ENCODE assay signal across 10 cellular contexts in the genomic region with DNA sequence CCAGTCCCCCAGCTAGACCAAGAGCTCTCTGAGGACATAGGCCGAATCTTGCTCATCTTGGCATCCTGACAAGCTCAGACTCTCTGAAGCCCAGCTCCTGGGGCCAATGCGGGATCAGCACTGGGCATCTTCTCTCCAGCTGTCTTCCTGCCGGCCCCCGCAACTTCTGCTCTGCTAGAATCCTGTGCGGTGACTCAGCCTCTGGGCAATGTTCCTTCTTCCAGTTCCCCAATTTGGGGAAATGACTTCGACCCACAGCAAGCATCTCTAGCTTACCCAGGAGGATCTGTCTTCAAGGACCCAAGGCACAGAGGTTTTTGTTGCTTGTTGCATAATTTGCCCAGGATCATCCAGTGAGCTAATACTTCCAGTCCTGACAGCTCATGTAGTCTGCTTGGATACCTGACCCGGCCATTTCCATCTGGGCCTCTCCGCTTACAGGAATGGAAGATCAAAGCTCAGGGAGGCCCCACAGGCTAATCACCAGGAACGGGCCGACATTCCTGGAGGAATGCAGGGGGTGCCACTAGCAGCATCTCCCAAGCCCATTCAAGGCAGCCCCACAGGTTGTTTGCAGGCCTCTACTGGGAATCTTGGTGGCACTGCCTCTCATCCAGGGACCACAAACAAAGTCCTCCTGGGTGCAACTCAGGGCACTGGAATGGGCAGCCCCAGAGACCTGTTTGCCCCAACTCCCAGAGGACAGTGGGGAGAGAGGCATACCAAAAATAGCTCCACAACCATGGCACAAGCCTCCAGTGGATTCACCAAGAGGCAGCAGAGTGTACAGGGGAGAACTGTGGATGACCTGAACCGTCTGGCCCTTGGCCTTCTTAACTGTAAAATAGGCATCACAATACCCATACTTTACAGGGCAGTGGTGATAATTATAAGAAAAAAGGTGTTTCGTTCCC.
DNase-seq lines count a peak whose midpoint lies in the region; TF ChIP-seq lines count a peak whose summit lies in the region.
"Had no signal": no experiment of that assay in that cellular context is flagged by ENCODE, and none has a peak within 500 bp of the region (broad histone marks: within the 10 kb centered on the region; RNA-seq: fewer than 3 reads in every experiment).

No MANE protein-coding gene starts in this region.

- H3K9me2 ChIP-seq in MM.1S (replicated peaks; ENCODE audit: insufficient read depth, low read length): no peaks in the 10 kb centered on the region

- no peak for TF ChIP-seq POLR2A in ovary (IDR thresholded peaks at IDR 0.05)

- no peak overlapping the region for H3K4me2 ChIP-seq in MM.1S (ENCODE audit: low read depth, low read length)

- intact Hi-C loops in CD14-positive monocyte (cut with micrococcal nuclease) (no loop called here), ovary (cut with DNase I) (no loop called here)

- no peaks in the 10 kb centered on the region for H3K9me3 Mint-ChIP-seq in CD14-positive monocyte
- H3K9me3 Mint-ChIP-seq: activated T-helper 2 cell treated with anti-CD3 and anti-CD28 coated beads, Interferon-gamma antibody, Interleukin-2, Interleukin-4, amounts not matched to agents 10 μg/mL and 5 μg/mL and 100 μg/mL, durations not matched to agents 14 hours and 24 hours and 36 hours; IgD-negative memory B cell had no signal

- H3K36me3 ChIP-seq in SJSA1: peaks cover 54% of the 10 kb centered on the region
- no peaks in the 10 kb centered on the region for H3K36me3 ChIP-seq in ovary
- H3K36me3 ChIP-seq in MM.1S (replicated peaks; ENCODE audit: insufficient read depth, low read length): no peaks in the 10 kb centered on the region
- H3K36me3 ChIP-seq in effector memory CD4-positive, alpha-beta T cell (ENCODE audit: control insufficient read depth, insufficient read depth, low read length): no peaks in the 10 kb centered on the region

- DNase-seq in CD14-positive monocyte (ENCODE audit: low spot score) (peak; percentile 88), SJSA1 (ENCODE audit: low read depth in 1 of 2, low spot score in 2 of 2) (peak; percentile 27 to 68), fibroblast of mammary gland (ENCODE audit: low read depth) (peak; percentile 99), ovary (peak; percentile 74 to 85 (median 81)), kidney glomerular epithelial cell (lab: John Stamatoyannopoulos, UW) (no peak), NCI-H2196 (lab: John Stamatoyannopoulos, UW; ENCODE audit: unreplicated experiment) (no peak), MM.1S (no peak)
- DNase-seq in effector memory CD4-positive, alpha-beta T cell: no peak

- peaks cover 22% of the 10 kb centered on the region for H3K4me1 Mint-ChIP-seq in CD14-positive monocyte

- H2AFZ ChIP-seq in MM.1S (ENCODE audit: low read length): no peak overlapping the region

- H3K4me3 ChIP-seq in SJSA1 (no peak overlapping the region), fibroblast of mammary gland (ENCODE audit: control insufficient read depth, low read depth, low read length) (no peak overlapping the region), ovary (no peak overlapping the region), MM.1S (ENCODE audit: low read length) (no peak overlapping the region)
- H3K4me3 ChIP-seq in effector memory CD4-positive, alpha-beta T cell (ENCODE audit: insufficient read depth, low read depth, low read length, poor library complexity, severe bottlenecking): no peak overlapping the region

- peaks cover 13% of the 10 kb centered on the region for H3K79me2 ChIP-seq in MM.1S (ENCODE audit: low read length)

- H3F3A ChIP-seq in MM.1S (ENCODE audit: insufficient read depth, low read length): no peaks in the 10 kb centered on the region

- H3K9me3 ChIP-seq in SJSA1 (replicated peaks): no peaks in the 10 kb centered on the region
- no peaks in the 10 kb centered on the region for H3K9me3 ChIP-seq in ovary
- H3K9me3 ChIP-seq in MM.1S (replicated peaks; ENCODE audit: insufficient read depth, low read length): no peaks in the 10 kb centered on the region
- H3K9me3 ChIP-seq in effector memory CD4-positive, alpha-beta T cell (ENCODE audit: control insufficient read depth, low read length): no peaks in the 10 kb centered on the region

- peak overlapping the region; percentile 37 to 83 (median 72) for H3K27ac Mint-ChIP-seq in CD14-positive monocyte
- H3K27ac Mint-ChIP-seq: activated T-helper 2 cell treated with anti-CD3 and anti-CD28 coated beads, Interferon-gamma antibody, Interleukin-2, Interleukin-4, amounts not matched to agents 10 μg/mL and 5 μg/mL and 100 μg/mL, durations not matched to agents 14 hours and 24 hours and 36 hours had no signal

- H3K27me3 Mint-ChIP-seq in CD14-positive monocyte (ENCODE audit: low read depth in 3 of 3): peaks cover 0 to 10% (median 0%) of the 10 kb centered on the region in 3 donors
- H3K27me3 Mint-ChIP-seq: IgD-negative memory B cell had no signal

- H3K36me3 Mint-ChIP-seq in CD14-positive monocyte: no peaks in the 10 kb centered on the region

- H3K9ac ChIP-seq in MM.1S (ENCODE audit: low read length): no peak overlapping the region

- H3K27ac ChIP-seq in SJSA1: no peak overlapping the region
- H3K27ac ChIP-seq in ovary: peak overlapping the region in 1 of 2 donors; percentile 50
- no peak overlapping the region for H3K27ac ChIP-seq in MM.1S (ENCODE audit: low read length)
- no peak overlapping the region for H3K27ac ChIP-seq in effector memory CD4-positive, alpha-beta T cell (ENCODE audit: insufficient read depth, low read length, poor library complexity, severe bottlenecking)

- H3K4me3 Mint-ChIP-seq in CD14-positive monocyte: peak overlapping the region in 1 of 2 donors; percentile 54

- TF ChIP-seq EP300 in ovary (IDR thresholded peaks at IDR 0.05): peak; percentile 33

- 25 to 33% (median 28%) methylated on average over 12 of the region's 12 CpGs for WGBS in ovary, 3 donors

- no peaks in the 10 kb centered on the region for H4K20me1 ChIP-seq in MM.1S (ENCODE audit: insufficient read depth, low read length)

- H3K4me1 ChIP-seq in SJSA1 (replicated peaks) (peaks cover 16% of the 10 kb centered on the region), ovary (ENCODE audit: insufficient read depth) (peaks cover 32% of the 10 kb centered on the region), MM.1S (ENCODE audit: low read length) (no peaks in the 10 kb centered on the region)
- H3K4me1 ChIP-seq in effector memory CD4-positive, alpha-beta T cell (ENCODE audit: control insufficient read depth, insufficient read depth, low read length, poor library complexity, severe bottlenecking): no peaks in the 10 kb centered on the region

- TF ChIP-seq CTCF in CD14-positive monocyte (IDR thresholded peaks at IDR 0.05) (no peak), fibroblast of mammary gland (conservative IDR thresholded peaks at IDR 0.05; ENCODE audit: control insufficient read depth, insufficient read depth, low read depth, low read length) (no peak), ovary (IDR thresholded peaks at IDR 0.05) (no peak), MM.1S (IDR thresholded peaks at IDR 0.05; ENCODE audit: low read length) (no peak)

- H3K27me3 ChIP-seq in SJSA1 (replicated peaks) (no peaks in the 10 kb centered on the region), ovary (no peaks in the 10 kb centered on the region), MM.1S (replicated peaks; ENCODE audit: insufficient read depth, low read length) (no peaks in the 10 kb centered on the region)
- no peaks in the 10 kb centered on the region for H3K27me3 ChIP-seq in effector memory CD4-positive, alpha-beta T cell (replicated peaks; ENCODE audit: control insufficient read depth, insufficient read depth, low read length, poor library complexity, severe bottlenecking)

Comparison
In these comparisons a context has a peak if more than half of its experiments do, and no peak if none do; other contexts are left out.
1. DNase-seq: peak in CD14-positive monocyte (single experiment), SJSA1 (2 of 2), fibroblast of mammary gland (single experiment) and ovary (5 of 5); none in kidney glomerular epithelial cell (single experiment), NCI-H2196 (single experiment), MM.1S (single experiment) and effector memory CD4-positive, alpha-beta T cell (0 of 3).